In the genomic region with DNA sequence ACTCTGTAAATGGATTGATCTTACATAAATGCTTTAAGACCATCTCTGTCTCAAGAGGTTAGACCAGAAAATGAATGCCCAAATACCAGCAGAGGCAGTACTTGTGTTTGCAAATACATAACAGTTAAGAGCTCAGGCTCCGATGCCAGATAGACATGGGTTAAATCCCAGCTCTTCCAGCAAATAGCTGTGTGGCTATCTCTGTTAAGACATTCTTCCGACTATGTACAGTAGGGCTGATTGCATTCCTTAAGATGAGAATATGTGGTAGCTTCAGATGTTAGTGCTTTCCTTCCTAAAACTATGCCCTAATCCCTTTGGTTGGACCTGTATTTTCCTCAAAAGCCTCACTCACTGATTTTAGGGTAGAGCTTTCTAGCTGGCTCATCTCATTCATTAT, we compare ENCODE assay signal across 15 cellular contexts. TPM values are rescaled to one million over a fixed set of nuclear protein-coding genes. Genes with fewer than 3 reads are reported as not detected.
DNase-seq lines count a peak whose midpoint lies in the region; ATAC-seq and TF ChIP-seq lines count a peak whose summit lies in the region.
"Had no signal": no experiment of that assay in that cellular context is flagged by ENCODE, and none has a peak within 500 bp of the region (broad histone marks: within the 10 kb centered on the region; RNA-seq: fewer than 3 reads in every experiment).

No MANE protein-coding gene starts in this region.

- peaks cover 4% of the 10 kb centered on the region for H3K36me3 ChIP-seq in cardiac muscle cell
- peaks cover 6% of the 10 kb centered on the region; the same call in 1 of the 2 replicates for H3K36me3 ChIP-seq in OCI-LY7 (ENCODE audit: insufficient read depth, low read length)
- no peaks in the 10 kb centered on the region for H3K36me3 ChIP-seq in fibroblast of lung (ENCODE audit: control insufficient read depth, insufficient read depth, low read length)
- no peaks in the 10 kb centered on the region for H3K36me3 ChIP-seq in smooth muscle cell (ENCODE audit: low read depth)
- H3K36me3 ChIP-seq: pancreas had no signal

- H3K9me3 ChIP-seq in cardiac muscle cell (ENCODE audit: low read depth): no peaks in the 10 kb centered on the region
- H3K9me3 ChIP-seq in OCI-LY7 (ENCODE audit: low read length): no peaks in the 10 kb centered on the region
- no peaks in the 10 kb centered on the region for H3K9me3 ChIP-seq in fibroblast of lung (ENCODE audit: control insufficient read depth, insufficient read depth, low read depth, low read length)
- H3K9me3 ChIP-seq in smooth muscle cell (replicated peaks; ENCODE audit: low read depth): no peaks in the 10 kb centered on the region
- H3K9me3 ChIP-seq: pancreas, suprapubic skin had no signal

- no peaks in the 10 kb centered on the region for H3F3A ChIP-seq in smooth muscle cell (ENCODE audit: low read depth)

- no peak overlapping the region for H3K27ac ChIP-seq in cardiac muscle cell
- no peak overlapping the region for H3K27ac ChIP-seq in OCI-LY7 (ENCODE audit: low read depth, low read length, poor library complexity, severe bottlenecking)
- no peak overlapping the region for H3K27ac ChIP-seq in fibroblast of lung (ENCODE audit: insufficient read depth, low read length)
- H3K27ac ChIP-seq in smooth muscle cell (ENCODE audit: low read depth): no peak overlapping the region
- H3K27ac ChIP-seq: C4-2B, pancreas, suprapubic skin had no signal

- H2AFZ ChIP-seq in OCI-LY7 (ENCODE audit: low read length): no peak overlapping the region
- H2AFZ ChIP-seq in fibroblast of lung (ENCODE audit: low read length): no peak overlapping the region
- H2AFZ ChIP-seq in smooth muscle cell (ENCODE audit: low read depth): no peak overlapping the region

- no peak for ATAC-seq in Right ventricle myocardium inferior
- ATAC-seq in HG03159 (IDR thresholded peaks at IDR 0.05; ENCODE audit: unreplicated experiment): no peak
- ATAC-seq: pancreas had no signal

- H3K4me1 ChIP-seq in cardiac muscle cell (ENCODE audit: low read depth): peaks cover 18% of the 10 kb centered on the region
- H3K4me1 ChIP-seq in OCI-LY7 (ENCODE audit: insufficient read depth, low read length, poor library complexity, severe bottlenecking): peaks cover 29% of the 10 kb centered on the region
- H3K4me1 ChIP-seq in fibroblast of lung (ENCODE audit: control insufficient read depth, extremely low read depth, insufficient read depth, low read length): peaks cover 13% of the 10 kb centered on the region
- peaks cover 20% of the 10 kb centered on the region for H3K4me1 ChIP-seq in smooth muscle cell (ENCODE audit: low read depth)

- TF ChIP-seq CTCF in cardiac muscle cell (IDR thresholded peaks at IDR 0.05; ENCODE audit: low read depth, low read length): no peak
- TF ChIP-seq CTCF in OCI-LY7 (conservative IDR thresholded peaks at IDR 0.05; ENCODE audit: low read length): no peak
- no peak for TF ChIP-seq CTCF in fibroblast of lung (conservative IDR thresholded peaks at IDR 0.05 in 1 of 2, IDR thresholded peaks at IDR 0.05 in 1 of 2; ENCODE audit: low read depth in 1 of 2, low read length in 2 of 2)
- TF ChIP-seq CTCF in smooth muscle cell (IDR thresholded peaks at IDR 0.05; ENCODE audit: borderline replicate concordance, insufficient read depth, poor library complexity, severe bottlenecking): no peak

- DNase-seq in cardiac muscle cell (ENCODE audit: low read depth in 1 of 2, low spot score in 1 of 2) (peak; percentile 15 to 67), Right ventricle myocardium inferior (ENCODE audit: missing footprints) (no peak), OCI-LY7 (ENCODE audit: low spot score) (no peak), fibroblast of lung (ENCODE audit: low read depth in 2 of 2) (peak in 1 of 2 donors; percentile 78), smooth muscle cell (lab: John Stamatoyannopoulos, UW; ENCODE audit: unreplicated experiment) (no peak), iPS-NIHi11 (ENCODE audit: low spot score) (no peak), D341Med (ENCODE audit: low spot score) (no peak)
- DNase-seq: activated CD8-positive, alpha-beta memory T cell treated with anti-CD3 and anti-CD28 coated beads for 24 hours; anterior cingulate cortex; NCI-H1417; pancreas; T-helper 1 cell had no signal

- H3K9ac ChIP-seq in fibroblast of lung (ENCODE audit: insufficient read depth, low read length): no peak overlapping the region
- no peak overlapping the region for H3K9ac ChIP-seq in smooth muscle cell (ENCODE audit: low read depth)

- H3K9me2 ChIP-seq in OCI-LY7 (ENCODE audit: insufficient read depth, low read length): no peaks in the 10 kb centered on the region

- CTCF ChIA-PET in OCI-LY7 (lab: Charles Lee; ENCODE audit: unreplicated experiment): interaction anchor here (0.5 to 0.6 kb wide), 2 partner anchors 52 to 1028 kb away, joined by 3 to 6 read pairs; no protein-coding TSS in a partner anchor

- H3K27me3 ChIP-seq in cardiac muscle cell (no peaks in the 10 kb centered on the region), fibroblast of lung (ENCODE audit: control insufficient read depth, insufficient read depth, low read length) (no peaks in the 10 kb centered on the region), smooth muscle cell (ENCODE audit: low read depth) (no peaks in the 10 kb centered on the region)
- H3K27me3 ChIP-seq: pancreas, suprapubic skin had no signal

- H4K20me1 ChIP-seq in OCI-LY7 (ENCODE audit: insufficient read depth, low read length) (no peaks in the 10 kb centered on the region; the same call in 1 of the 2 replicates), fibroblast of lung (ENCODE audit: control insufficient read depth, extremely low read depth, insufficient read depth, low read length) (no peaks in the 10 kb centered on the region), smooth muscle cell (ENCODE audit: low read depth) (peaks cover 36% of the 10 kb centered on the region)

- WGBS in smooth muscle cell (ENCODE audit: low lambda C conversion rate): 10% methylated on average over 2 of the region's 2 CpGs

- POLR2A ChIA-PET in OCI-LY7 (lab: Charles Lee): interaction anchor here (0.6 to 5.1 kb wide), 4 partner anchors 20 to 502 kb away, joined by 3 to 32 read pairs (median 3); partner anchors contain the start of gene KIF11

- no TSS peak for BruUV-seq in OCI-LY7 (replicated peaks; lab: Mats Ljungman, UMichigan)

- peaks cover 25% of the 10 kb centered on the region; the same call in 1 of the 2 replicates for H3K79me2 ChIP-seq in OCI-LY7 (ENCODE audit: insufficient read depth, low read depth, low read length)
- H3K79me2 ChIP-seq in fibroblast of lung (ENCODE audit: control insufficient read depth, insufficient read depth, low read length): peaks cover 24% of the 10 kb centered on the region
- peaks cover 39% of the 10 kb centered on the region for H3K79me2 ChIP-seq in smooth muscle cell (ENCODE audit: low read depth)

- H3K4me2 ChIP-seq in OCI-LY7 (ENCODE audit: low read length): peak overlapping the region; percentile 89
- peak overlapping the region; percentile 90 for H3K4me2 ChIP-seq in fibroblast of lung (ENCODE audit: extremely low read depth, insufficient read depth, low read length)
- H3K4me2 ChIP-seq in smooth muscle cell: peak overlapping the region; percentile 91

- intact Hi-C loops in Right ventricle myocardium inferior (cut with DNase I): no loop called here
- intact Hi-C loops in OCI-LY7 (cut with micrococcal nuclease; ENCODE audit: unreplicated experiment): loop anchor here (5.0 kb wide), 3 partner anchors 279 to 484 kb away; partner anchors contain the start of genes CPEB3 and MARCHF5

- peak overlapping the region; percentile 65 for H3K4me3 ChIP-seq in cardiac muscle cell
- H3K4me3 ChIP-seq in OCI-LY7 (ENCODE audit: low read depth, low read length, poor library complexity, severe bottlenecking): no peak overlapping the region
- H3K4me3 ChIP-seq in fibroblast of lung (replicated peaks in 1 of 4; ENCODE audit: control extremely low read depth in 1 of 4, insufficient read depth in 1 of 4, low read depth in 3 of 4, low read length in 4 of 4): peak overlapping the region in 3 of 4 experiments; percentile 70 to 98 (median 90)
- H3K4me3 ChIP-seq in smooth muscle cell: peak overlapping the region; percentile 70

RNA-seq across cellular contexts. Expression of gene IDE, which starts 2.2 kb away (rescaled TPM):
- total RNA-seq in cardiac muscle cell (20.4 and 30.0 TPM in 2 replicates), Right ventricle myocardium inferior (49.9 TPM), OCI-LY7 (2022) (38.7 and 42.4 TPM in 2 replicates), fibroblast of lung (19.3 and 21.3 TPM in 2 replicates), smooth muscle cell (30.6 and 33.4 TPM in 2 replicates)
- polyA plus RNA-seq in cardiac muscle cell (23.2 and 36.5 TPM in 2 replicates), fibroblast of lung (19.4 and 24.5 TPM in 2 replicates), smooth muscle cell (10.4 and 12.8 TPM in 2 replicates)
- total RNA-seq in OCI-LY7 (2014; rRNA removed; shearing (Covaris generic)): 14.2 and 14.3 TPM in 2 replicates
- polyA plus RNA-seq in fibroblast of lung (2012): 15.4 and 15.9 TPM in 2 replicates
- polyA minus RNA-seq in fibroblast of lung (ENCODE audit: low replicate concordance): 7.9 and 11.5 TPM in 2 replicates

RNA-seq across cellular contexts. Expression of gene KIF11, which starts 21.3 kb away (rescaled TPM):
- total RNA-seq in cardiac muscle cell (4.5 and 19.9 TPM in 2 replicates), Right ventricle myocardium inferior (1.1 TPM), OCI-LY7 (2022) (103 and 113 TPM in 2 replicates), fibroblast of lung (3.6 and 8.9 TPM in 2 replicates), smooth muscle cell (9.1 and 14.3 TPM in 2 replicates)
- polyA plus RNA-seq in cardiac muscle cell (7.1 and 31.1 TPM in 2 replicates), fibroblast of lung (7.5 and 24.3 TPM in 2 replicates), smooth muscle cell (4.1 and 6.0 TPM in 2 replicates)
- 71.8 and 72.7 TPM in 2 replicates for total RNA-seq in OCI-LY7 (2014; rRNA removed; shearing (Covaris generic))
- polyA plus RNA-seq in fibroblast of lung (2012): 6.9 and 21.4 TPM in 2 replicates
- 0.89 and 0.90 TPM in 2 replicates for polyA minus RNA-seq in fibroblast of lung (ENCODE audit: low replicate concordance)

Comparison
In these comparisons a context has a peak if more than half of its experiments do, and no peak if none do; other contexts are left out.
1. DNase-seq: peak in cardiac muscle cell (2 of 2); none in Right ventricle myocardium inferior (single experiment), OCI-LY7 (single experiment), smooth muscle cell (single experiment), iPS-NIHi11 (single experiment) and D341Med (single experiment).
2. Peak in every context shown above with its lines, with median percentiles within 50 percentile points of each other: H3K4me2 ChIP-seq.